Comparison of ENCODE assay signal across 11 cellular contexts in genomic region chr2:231058761-231059550, GRCh38. TPM values are rescaled to one million over a fixed set of nuclear protein-coding genes. Genes with fewer than 3 reads are reported as not detected.
DNase-seq lines count a peak whose midpoint lies in the region; ATAC-seq, FAIRE-seq and TF ChIP-seq lines count a peak whose summit lies in the region.
"Had no signal": no experiment of that assay in that cellular context is flagged by ENCODE, and none has a peak within 500 bp of the region (broad histone marks: within the 10 kb centered on the region; RNA-seq: fewer than 3 reads in every experiment).

No MANE protein-coding gene starts in this region.

- peaks cover 30% of the 10 kb centered on the region for H3K36me3 Mint-ChIP-seq in GM23338 (ENCODE audit: low read depth)
- H3K36me3 Mint-ChIP-seq in neural progenitor cell, result peaks cover 11% of the 10 kb centered on the region

- no peaks in the 10 kb centered on the region for H3K9me2 ChIP-seq in GM23338 (ENCODE audit: insufficient read depth)
- H3K9me2 ChIP-seq in SU-DHL-6 (replicated peaks; ENCODE audit: insufficient read depth, low read length), result no peaks in the 10 kb centered on the region

- no peaks in the 10 kb centered on the region for H3K9me1 ChIP-seq in endothelial cell of umbilical vein (replicated peaks; ENCODE audit: control insufficient read depth, extremely low read depth, insufficient read depth, low read length)

- TF ChIP-seq CTCF in GM23338 (conservative IDR thresholded peaks at IDR 0.05; ENCODE audit: low read depth in 2 of 2) (no peak), SU-DHL-6 (IDR thresholded peaks at IDR 0.05; ENCODE audit: insufficient read depth, low read length, poor library complexity, severe bottlenecking) (no peak), endothelial cell of umbilical vein (IDR thresholded peaks at IDR 0.05; ENCODE audit: extremely low read depth in 1 of 2, insufficient read depth in 1 of 2, low read depth in 1 of 2, low read length in 2 of 2) (no peak), neural progenitor cell (IDR thresholded peaks at IDR 0.05) (no peak)

- H3K27ac Mint-ChIP-seq in GM23338, result no peak overlapping the region
- no peak overlapping the region for H3K27ac Mint-ChIP-seq in neural progenitor cell

- no peak overlapping the region for H3K27ac ChIP-seq in GM23338 (ENCODE audit: low read depth)
- H3K27ac ChIP-seq in SU-DHL-6 (ENCODE audit: low read depth, low read length), result no peak overlapping the region
- no peak overlapping the region for H3K27ac ChIP-seq in endothelial cell of umbilical vein (ENCODE audit: insufficient read depth, low read depth, low read length)
- H3K27ac ChIP-seq in neural progenitor cell, result no peak overlapping the region
- H3K27ac ChIP-seq: RWPE1, testis had no signal

- H3K9ac ChIP-seq in SU-DHL-6 (ENCODE audit: low read length) (0 out of 2 replicates have a peak overlapping the region, but pooled peaks have one; percentile 90), endothelial cell of umbilical vein (replicated peaks; ENCODE audit: extremely low read depth, insufficient read depth, low read length) (no peak overlapping the region), neural progenitor cell (no peak overlapping the region)

- POLR2A ChIA-PET in endothelial cell of umbilical vein (lab: Charles Lee), result no interaction called here

- H3K4me1 ChIP-seq in GM23338 (ENCODE audit: insufficient read depth), result peaks cover 15% of the 10 kb centered on the region
- peaks cover 22% of the 10 kb centered on the region for H3K4me1 ChIP-seq in endothelial cell of umbilical vein (ENCODE audit: control insufficient read depth, extremely low read depth, insufficient read depth, low read length)
- peaks cover 13% of the 10 kb centered on the region for H3K4me1 ChIP-seq in neural progenitor cell

- peak overlapping the region; percentile 97 for H3K4me2 ChIP-seq in GM23338
- H3K4me2 ChIP-seq in SU-DHL-6 (ENCODE audit: low read depth, low read length, poor library complexity, severe bottlenecking), result peak overlapping the region; percentile 64
- H3K4me2 ChIP-seq in endothelial cell of umbilical vein (ENCODE audit: insufficient read depth, low read length), result peak overlapping the region; percentile 86
- H3K4me2 ChIP-seq in neural progenitor cell, result peak overlapping the region; percentile 89

- FAIRE-seq in endothelial cell of umbilical vein (lab: Jason Lieb, UNC), result no peak

- H2AFZ ChIP-seq in GM23338 (no peak overlapping the region), SU-DHL-6 (ENCODE audit: low read depth, low read length, severe bottlenecking) (no peak overlapping the region), endothelial cell of umbilical vein (ENCODE audit: low read depth, low read length) (no peak overlapping the region), neural progenitor cell (replicated peaks) (no peak overlapping the region)

- H3F3A ChIP-seq in GM23338 (replicated peaks; ENCODE audit: low read depth) (no peaks in the 10 kb centered on the region), SU-DHL-6 (ENCODE audit: insufficient read depth) (no peaks in the 10 kb centered on the region), neural progenitor cell (ENCODE audit: low read depth) (peaks cover 3% of the 10 kb centered on the region)

- CTCF ChIA-PET in endothelial cell of umbilical vein (lab: Charles Lee), result interaction anchor here (1.3 to 1.8 kb wide), 2 partner anchors 45 to 234 kb away, joined by 3 to 5 read pairs; no protein-coding TSS in a partner anchor

- H3K4me1 Mint-ChIP-seq in GM23338, result peaks cover 18% of the 10 kb centered on the region
- peaks cover 22% of the 10 kb centered on the region for H3K4me1 Mint-ChIP-seq in neural progenitor cell

- H3K9me3 Mint-ChIP-seq in GM23338 (no peaks in the 10 kb centered on the region), neural progenitor cell (no peaks in the 10 kb centered on the region)

- no peaks in the 10 kb centered on the region for H3K9me3 ChIP-seq in SU-DHL-6 (ENCODE audit: insufficient read depth, low read length)
- no peaks in the 10 kb centered on the region for H3K9me3 ChIP-seq in endothelial cell of umbilical vein (replicated peaks; ENCODE audit: control insufficient read depth, insufficient read depth, low read length)
- H3K9me3 ChIP-seq in neural progenitor cell (ENCODE audit: low read depth), result no peaks in the 10 kb centered on the region
- H3K9me3 ChIP-seq: testis had no signal

- intact Hi-C loops in endothelial cell of umbilical vein (cut with micrococcal nuclease), result no loop called here

- ATAC-seq in GM23338 (no peak), HG03196 (IDR thresholded peaks at IDR 0.05; ENCODE audit: unreplicated experiment) (no peak), GM18873 (IDR thresholded peaks at IDR 0.05; ENCODE audit: low FRiP score, unreplicated experiment) (no peak)

- no peaks in the 10 kb centered on the region for H3K27me3 Mint-ChIP-seq in GM23338 (ENCODE audit: insufficient read depth, low read depth, poor library complexity)
- H3K27me3 Mint-ChIP-seq in neural progenitor cell (ENCODE audit: insufficient read depth, low read depth), result peaks cover 5% of the 10 kb centered on the region

- BruUV-seq in endothelial cell of umbilical vein (replicated peaks; lab: Mats Ljungman, UMichigan), result no TSS peak

- H4K20me1 ChIP-seq in GM23338 (replicated peaks; ENCODE audit: insufficient read depth) (peaks cover 40% of the 10 kb centered on the region), SU-DHL-6 (ENCODE audit: low read depth, low read length) (peaks cover 15% of the 10 kb centered on the region; the same call in 1 of the 2 replicates), endothelial cell of umbilical vein (replicated peaks; ENCODE audit: control insufficient read depth, extremely low read depth, insufficient read depth, low read length) (peaks cover 2% of the 10 kb centered on the region), neural progenitor cell (ENCODE audit: low read depth) (peaks cover 57% of the 10 kb centered on the region)

- H3K79me2 ChIP-seq in GM23338 (replicated peaks; ENCODE audit: insufficient read depth) (peaks cover 69% of the 10 kb centered on the region), SU-DHL-6 (ENCODE audit: insufficient read depth, low read length) (peaks cover 49% of the 10 kb centered on the region), endothelial cell of umbilical vein (ENCODE audit: control insufficient read depth, insufficient read depth, low read length) (peaks cover 61% of the 10 kb centered on the region), neural progenitor cell (ENCODE audit: low read depth) (peaks cover 65% of the 10 kb centered on the region)

- H3K27me3 ChIP-seq in GM23338 (ENCODE audit: insufficient read depth) (peaks cover 6% of the 10 kb centered on the region; the same call in 1 of the 2 replicates), SU-DHL-6 (ENCODE audit: low read length) (no peaks in the 10 kb centered on the region), endothelial cell of umbilical vein (ENCODE audit: control insufficient read depth in 2 of 2, insufficient read depth in 2 of 2, low read length in 2 of 2) (peaks cover 0 to 3% of the 10 kb centered on the region in 2 experiments), neural progenitor cell (peaks cover 9% of the 10 kb centered on the region)
- H3K27me3 ChIP-seq: testis had no signal

- H3K4me3 Mint-ChIP-seq in GM23338 (peak overlapping the region; percentile 93), neural progenitor cell (peak overlapping the region; percentile 98)

- no peak for TF ChIP-seq POLR2A in endothelial cell of umbilical vein (IDR thresholded peaks at IDR 0.05; ENCODE audit: low read depth, low read length)

- dilution Hi-C loops in endothelial cell of umbilical vein (cut with MboI; ENCODE audit: extremely low pct_ligation_motif_present, low sequenced_read_pairs), result no loop called here

- H3K36me3 ChIP-seq in GM23338 (ENCODE audit: insufficient read depth) (peaks cover 22% of the 10 kb centered on the region; the same call in 1 of the 2 replicates), SU-DHL-6 (ENCODE audit: low read length) (peaks cover 25% of the 10 kb centered on the region), endothelial cell of umbilical vein (ENCODE audit: control insufficient read depth in 2 of 2, extremely low read depth in 1 of 2, insufficient read depth in 2 of 2, low read length in 2 of 2) (peaks cover 10 to 14% of the 10 kb centered on the region in 2 experiments), neural progenitor cell (peaks cover 11% of the 10 kb centered on the region)

- no peak for DNase-seq in GM23338 (ENCODE audit: low spot score)
- DNase-seq in endothelial cell of umbilical vein (ENCODE audit: low read depth, low spot score), result no peak
- DNase-seq in neural progenitor cell (ENCODE audit: low spot score), result no peak
- no peak for DNase-seq in medulla oblongata (ENCODE audit: extremely low spot score)
- DNase-seq in DMS79 (lab: John Stamatoyannopoulos, UW), result no peak
- DNase-seq: head of caudate nucleus, testis had no signal

- peak overlapping the region; percentile 97 for H3K4me3 ChIP-seq in GM23338
- no peak overlapping the region for H3K4me3 ChIP-seq in SU-DHL-6 (ENCODE audit: insufficient read depth, low read length, poor library complexity, severe bottlenecking)
- no peak overlapping the region for H3K4me3 ChIP-seq in endothelial cell of umbilical vein (replicated peaks in 1 of 3; ENCODE audit: insufficient read depth in 1 of 3, low read depth in 1 of 3, low read length in 3 of 3)
- peak overlapping the region; percentile 76 for H3K4me3 ChIP-seq in neural progenitor cell
- H3K4me3 ChIP-seq: testis had no signal

RNA-seq across cellular contexts. Expression of gene PSMD1, which starts 2.3 kb away (rescaled TPM):
- total RNA-seq in GM23338 (2014; rRNA removed; shearing (Covaris generic)), result 148 and 180 TPM in 2 replicates
- polyA plus RNA-seq in GM23338 (2016; fragmentation: Nextera tagmentation; extraction: Ambion mirVana) (156 and 177 TPM in 2 replicates), endothelial cell of umbilical vein (209 and 249 TPM in 2 replicates)
- total RNA-seq in endothelial cell of umbilical vein (156 and 163 TPM in 2 replicates), neural progenitor cell (ENCODE audit: low replicate concordance) (101 and 132 TPM in 2 replicates)
- 144 and 160 TPM in 2 replicates for polyA plus RNA-seq in endothelial cell of umbilical vein (2011; cell fraction: cytosol; rRNA removed)
- polyA plus RNA-seq in endothelial cell of umbilical vein (2011; cell fraction: nucleus; rRNA removed), result 143 and 171 TPM in 2 replicates
- polyA plus RNA-seq in endothelial cell of umbilical vein (2012), result 131 and 202 TPM in 2 replicates
- 716 and 880 TPM in 2 replicates for polyA minus RNA-seq in endothelial cell of umbilical vein
- polyA minus RNA-seq in endothelial cell of umbilical vein (2011; cell fraction: cytosol; rRNA and poly(A)+ RNA removed), result 72.1 TPM
- polyA minus RNA-seq in endothelial cell of umbilical vein (2011; cell fraction: nucleus; rRNA and poly(A)+ RNA removed), result 198 and 272 TPM in 2 replicates

RNA-seq across cellular contexts. Expression of gene C2orf72, which starts 21.6 kb away (rescaled TPM):
- 1.3 and 1.4 TPM in 2 replicates for total RNA-seq in GM23338 (2014; rRNA removed; shearing (Covaris generic))
- polyA plus RNA-seq in GM23338 (2016; fragmentation: Nextera tagmentation; extraction: Ambion mirVana) (0.17 and 0.37 TPM in 2 replicates), endothelial cell of umbilical vein (0.01 and 0.02 TPM in 2 replicates)
- total RNA-seq in endothelial cell of umbilical vein (0.11 TPM in 1 of 2 replicates, not detected in the other), neural progenitor cell (ENCODE audit: low replicate concordance) (2.4 TPM in 2 replicates)
- 0.06 TPM in 1 of 2 replicates, not detected in the other for polyA plus RNA-seq in endothelial cell of umbilical vein (2011; cell fraction: cytosol; rRNA removed)
- polyA plus RNA-seq in endothelial cell of umbilical vein (2011; cell fraction: nucleus; rRNA removed), result 0.04 TPM in 1 of 2 replicates, not detected in the other
- 0.05 TPM in 1 of 2 replicates, not detected in the other for polyA plus RNA-seq in endothelial cell of umbilical vein (2012)
- polyA minus RNA-seq in endothelial cell of umbilical vein, result not detected in 2 replicates
- not detected for polyA minus RNA-seq in endothelial cell of umbilical vein (2011; cell fraction: cytosol; rRNA and poly(A)+ RNA removed)
- polyA minus RNA-seq in endothelial cell of umbilical vein (2011; cell fraction: nucleus; rRNA and poly(A)+ RNA removed), result not detected in 2 replicates

Comparison
In these comparisons a context has a peak if more than half of its experiments do, and no peak if none do; other contexts are left out.
1. H3K4me3 ChIP-seq: peak in GM23338 (single experiment) and neural progenitor cell (single experiment); none in SU-DHL-6 (single experiment) and endothelial cell of umbilical vein (0 of 3).
2. Peak in every context shown above with its lines, with median percentiles within 50 percentile points of each other: H3K4me2 ChIP-seq.